ENCODE assay signal across 2 cellular contexts in genomic region chr19:3987619-3988371, GRCh38.
TF ChIP-seq lines count a peak whose summit lies in the region.

No MANE protein-coding gene starts in this region.

TF ChIP-seq in HEK293, 187 proteins besides CTCF, POLR2A, EP300 and RAD21 (continued from another document):
- TF ChIP-seq ZNF280D (tag by site-specific recombination; IDR thresholded peaks at IDR 0.05) (0 out of 2 replicates have a peak, but pooled peaks have one; percentile 14), ZFP3 (tag by site-specific recombination; IDR thresholded peaks at IDR 0.05; ENCODE audit: low read depth) (no peak), ZNF623 (tag by site-specific recombination; IDR thresholded peaks at IDR 0.05) (0 out of 2 replicates have a peak, but pooled peaks have one; percentile 3), ZXDB (tag by site-specific recombination; IDR thresholded peaks at IDR 0.05) (0 out of 2 replicates have a peak, but pooled peaks have one; percentile 16), ZNF133 (tag by site-specific recombination; IDR thresholded peaks at IDR 0.05) (no peak)
TF ChIP-seq in HEK293: peak in this region for 21.

TF ChIP-seq in GM12878, 131 proteins besides CTCF, POLR2A, EP300 and RAD21 (continued from another document):
- TF ChIP-seq RELB (IDR thresholded peaks at IDR 0.05; ENCODE audit: low read depth) (0 out of 2 replicates have a peak, but pooled peaks have one; percentile 50), ZNF217 (IDR thresholded peaks at IDR 0.05) (0 out of 2 replicates have a peak, but pooled peaks have one; percentile 68), ZNF687 (IDR thresholded peaks at IDR 0.05) (peak; percentile 58; the same call in 1 of the 2 replicates), CREB1 (IDR thresholded peaks at IDR 0.05; ENCODE audit: low read depth) (0 out of 2 replicates have a peak, but pooled peaks have one; percentile 49), MTA3 (IDR thresholded peaks at IDR 0.05; ENCODE audit: borderline replicate concordance, low read length) (no peak), NBN (IDR thresholded peaks at IDR 0.05) (peak; percentile 82; the same call in 1 of the 2 replicates), HSF1 (IDR thresholded peaks at IDR 0.05; ENCODE audit: low read depth, low read length) (no peak), TAF1 (IDR thresholded peaks at IDR 0.05; ENCODE audit: borderline replicate concordance, low read depth, low read length) (no peak), LARP7 (IDR thresholded peaks at IDR 0.05) (0 out of 2 replicates have a peak, but pooled peaks have one; percentile 26)
